ENCODE assay signal across 16 cellular contexts in genomic region chr16:24775455-24775854, GRCh38. TPM values are rescaled to one million over a fixed set of nuclear protein-coding genes. Genes with fewer than 3 reads are reported as not detected.
A peak's percentile ranks its signal among the peaks of the same experiment; 100 is the strongest.
DNase-seq lines count a peak whose midpoint lies in the region; ATAC-seq and TF ChIP-seq lines count a peak whose summit lies in the region.
"Had no signal": no experiment of that assay in that cellular context is flagged by ENCODE, and none has a peak within 500 bp of the region (broad histone marks: within the 10 kb centered on the region; RNA-seq: fewer than 3 reads in every experiment).

No MANE protein-coding gene starts in this region.

- TF ChIP-seq POLR2A in esophagus muscularis mucosa (IDR thresholded peaks at IDR 0.05; ENCODE audit: low read depth): no peak

- ATAC-seq in Right ventricle myocardium inferior: peak; percentile 51
- ATAC-seq in mucosa of descending colon: peak; percentile 95

- no peak overlapping the region for H3K27ac Mint-ChIP-seq in glutamatergic neuron (ENCODE audit: unreplicated experiment)
- H3K27ac Mint-ChIP-seq: B cell, neural progenitor cell had no signal

- H3K4me1 ChIP-seq in esophagus muscularis mucosa (peaks cover 49 to 80% (median 77%) of the 10 kb centered on the region in 4 donors), mucosa of descending colon (ENCODE audit: low read depth) (peaks cover 6% of the 10 kb centered on the region)

- H3K9me3 ChIP-seq in esophagus muscularis mucosa (no peaks in the 10 kb centered on the region), mucosa of descending colon (no peaks in the 10 kb centered on the region)

- H3K36me3 ChIP-seq in esophagus muscularis mucosa: peaks cover 16 to 41% (median 27%) of the 10 kb centered on the region in 4 donors
- H3K36me3 ChIP-seq in mucosa of descending colon (ENCODE audit: low read depth): no peaks in the 10 kb centered on the region

- H3K36me3 Mint-ChIP-seq in glutamatergic neuron (ENCODE audit: unreplicated experiment): no peaks in the 10 kb centered on the region

- TF ChIP-seq EP300 in esophagus muscularis mucosa (IDR thresholded peaks at IDR 0.05): no peak

- no peak overlapping the region for H3K4me3 Mint-ChIP-seq in glutamatergic neuron (ENCODE audit: unreplicated experiment)
- H3K4me3 Mint-ChIP-seq: B cell, neural progenitor cell had no signal

- H3K4me3 ChIP-seq in esophagus muscularis mucosa (no peak overlapping the region), mucosa of descending colon (no peak overlapping the region)
- H3K4me3 ChIP-seq: neural progenitor cell had no signal

- DNase-seq in Right ventricle myocardium inferior (ENCODE audit: missing footprints) (no peak), cardiac septum (ENCODE audit: low spot score) (no peak), esophagus muscularis mucosa (ENCODE audit: extremely low spot score) (no peak), mucosa of descending colon (peak in 1 of 3 donors; percentile 83), glutamatergic neuron (no peak), SIG-M5 treated with dmso at 0.1 percent for 504 hours (lab: John Stamatoyannopoulos, UW; ENCODE audit: unreplicated experiment) (no peak), NCI-H2171 treated with DMSO at 0.1 percent for 48 hours (lab: John Stamatoyannopoulos, UW) (no peak), hippocampal formation (lab: John Stamatoyannopoulos, UW) (no peak)
- DNase-seq: activated CD8-positive, alpha-beta memory T cell treated with anti-CD3 and anti-CD28 coated beads for 24 hours; activated naive CD4-positive, alpha-beta T cell treated with anti-CD3 and anti-CD28 coated beads, Interleukin-2, amount 50 U/mL, for 16 hours; NCI-H1092; NCI-H446; stimulated activated CD8-positive, alpha-beta memory T cell treated with anti-CD3 and anti-CD28 coated beads, Interleukin-4, amount 100 ng/mL, for 48 hours; T-helper 2 cell had no signal

- peaks cover 14% of the 10 kb centered on the region for H3K4me1 Mint-ChIP-seq in glutamatergic neuron (ENCODE audit: low read depth, unreplicated experiment)
- H3K4me1 Mint-ChIP-seq: neural progenitor cell had no signal

- H3K9me3 Mint-ChIP-seq in glutamatergic neuron (ENCODE audit: unreplicated experiment): no peaks in the 10 kb centered on the region
- H3K9me3 Mint-ChIP-seq: neural progenitor cell had no signal

- H3K27me3 Mint-ChIP-seq in glutamatergic neuron (ENCODE audit: unreplicated experiment): no peaks in the 10 kb centered on the region
- H3K27me3 Mint-ChIP-seq: B cell had no signal

- no peaks in the 10 kb centered on the region for H3K27me3 ChIP-seq in esophagus muscularis mucosa
- H3K27me3 ChIP-seq: neural progenitor cell had no signal

- intact Hi-C loops in Right ventricle myocardium inferior (cut with DNase I) (loop anchor here (5.0 kb wide), 1 partner anchor 43 kb away; no protein-coding TSS in a partner anchor), cardiac septum (cut with DNase I) (loop anchor here (5.0 kb wide), 1 partner anchor 43 kb away; no protein-coding TSS in a partner anchor), esophagus muscularis mucosa (cut with DNase I) (loop anchor here (5.0 kb wide), 1 partner anchor 38 kb away; no protein-coding TSS in a partner anchor), mucosa of descending colon (cut with DNase I, micrococcal nuclease) (no loop called here)

- peak overlapping the region in 3 of 4 donors; percentile 54 to 72 (median 65) for H3K27ac ChIP-seq in esophagus muscularis mucosa (replicated peaks in 1 of 4)

- TF ChIP-seq CTCF in esophagus muscularis mucosa (IDR thresholded peaks at IDR 0.05): no peak
- no peak for TF ChIP-seq CTCF in mucosa of descending colon (IDR thresholded peaks at IDR 0.05)
- TF ChIP-seq CTCF in glutamatergic neuron (IDR thresholded peaks at IDR 0.05; ENCODE audit: partially characterized antibody, unreplicated experiment): no peak

RNA-seq across cellular contexts. Expression of gene TNRC6A, which starts 46.0 kb away (rescaled TPM):
- 34.8 TPM for total RNA-seq in Right ventricle myocardium inferior
- 35.6 TPM for total RNA-seq in cardiac septum
- total RNA-seq in esophagus muscularis mucosa: 10 to 100 TPM; 44.1 to 50.7 (median 46.4) TPM
- 10 to 100 TPM; 40.5 to 83.7 (median 47.8) TPM for total RNA-seq in mucosa of descending colon
- 91.6 TPM for total RNA-seq in glutamatergic neuron (ENCODE audit: unreplicated experiment)

Comparison
In these comparisons a context has a peak if more than half of its experiments do, and no peak if none do; other contexts are left out.
1. intact Hi-C loops: an anchor here in Right ventricle myocardium inferior (5.0 kb wide), cardiac septum (5.0 kb wide) and esophagus muscularis mucosa (5.0 kb wide); none called in mucosa of descending colon.